ENCODE assay signal across 10 cellular contexts in the genomic region with DNA sequence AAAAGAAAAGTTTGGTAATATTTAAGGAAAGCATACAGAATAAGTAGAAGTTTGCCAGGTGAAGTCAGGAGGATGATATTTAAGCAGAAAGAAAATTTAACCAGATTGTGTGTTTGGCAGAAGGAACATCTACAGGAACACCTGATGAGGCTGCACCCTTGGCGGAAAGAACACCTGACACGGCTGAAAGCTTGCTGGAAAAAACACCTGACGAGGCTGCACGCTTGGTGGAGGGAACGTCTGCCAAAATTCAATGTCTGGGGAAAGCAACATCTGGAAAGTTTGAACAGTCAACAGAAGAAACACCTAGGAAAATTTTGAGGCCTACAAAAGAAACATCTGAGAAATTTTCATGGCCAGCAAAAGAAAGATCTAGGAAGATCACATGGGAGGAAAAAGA. TPM values are rescaled to one million over a fixed set of nuclear protein-coding genes. Genes with fewer than 3 reads are reported as not detected.
A peak's percentile ranks its signal among the peaks of the same experiment; 100 is the strongest.
DNase-seq lines count a peak whose midpoint lies in the region; FAIRE-seq and TF ChIP-seq lines count a peak whose summit lies in the region.
"Not testable (repeated sequence)": the region's sequence is repeated elsewhere in the genome, so short reads cannot be mapped to it uniquely, and the experiment has no call there.
"Had no signal": no experiment of that assay in that cellular context is flagged by ENCODE, and none has a peak within 500 bp of the region (broad histone marks: within the 10 kb centered on the region; RNA-seq: fewer than 3 reads in every experiment).

No MANE protein-coding gene starts in this region.

- not testable (repeated sequence) for H3K9ac ChIP-seq in OCI-LY1 (ENCODE audit: low read length); parathyroid adenoma

- H2AFZ ChIP-seq in OCI-LY1 (ENCODE audit: low read length); parathyroid adenoma: not testable (repeated sequence)

- not testable (repeated sequence) for H3K79me2 ChIP-seq in OCI-LY1 (ENCODE audit: insufficient read depth, low read length); parathyroid adenoma

- DNase-seq in RPMI8226, result peak; percentile 84
- not testable (repeated sequence) for DNase-seq in small intestine

- H3K4me2 ChIP-seq in OCI-LY1 (ENCODE audit: low read length), result not testable (repeated sequence)
- H3K4me2 ChIP-seq in parathyroid adenoma (ENCODE audit: low read length), result peak overlapping the region; percentile 17

- not testable (repeated sequence) for H3K9me2 ChIP-seq in OCI-LY1 (ENCODE audit: low read depth, low read length)

- TF ChIP-seq CTCF in OCI-LY1 (IDR thresholded peaks at IDR 0.05; ENCODE audit: low read length); parathyroid adenoma (IDR thresholded peaks at IDR 0.05): not testable (repeated sequence)

- FAIRE-seq in small intestine (lab: Jason Lieb, UNC), result peak; percentile 59

- 79 to 86% (median 83%) methylated on average over 5 of the region's 5 CpGs for WGBS in small intestine, 3 donors

- H4K20me1 ChIP-seq in OCI-LY1 (ENCODE audit: insufficient read depth, low read length), result not testable (repeated sequence)

- H3K27me3 ChIP-seq in OCI-LY1 (ENCODE audit: insufficient read depth, low read length); parathyroid adenoma (ENCODE audit: control insufficient read depth, insufficient read depth, low read length); small intestine (ENCODE audit: control insufficient read depth in 2 of 2, insufficient read depth in 2 of 2, low read length in 2 of 2): not testable (repeated sequence)

- H3K9me3 ChIP-seq in OCI-LY1 (ENCODE audit: low read length); parathyroid adenoma (ENCODE audit: control insufficient read depth, low read length); small intestine (ENCODE audit: control insufficient read depth, low read depth): not testable (repeated sequence)

- H3K4me1 ChIP-seq in OCI-LY1 (ENCODE audit: insufficient read depth, low read length, severe bottlenecking), result peaks cover 16% of the 10 kb centered on the region
- not testable (repeated sequence) for H3K4me1 ChIP-seq in parathyroid adenoma; small intestine (ENCODE audit: control insufficient read depth in 2 of 2, insufficient read depth in 1 of 2, low read depth in 1 of 2, low read length in 1 of 2)

- H3K36me3 ChIP-seq in OCI-LY1 (ENCODE audit: insufficient read depth, low read length); parathyroid adenoma (ENCODE audit: control insufficient read depth, insufficient read depth, low read length); small intestine (ENCODE audit: control insufficient read depth in 2 of 2, insufficient read depth in 2 of 2, low read length in 2 of 2): not testable (repeated sequence)

- H3F3A ChIP-seq in OCI-LY1 (ENCODE audit: insufficient read depth, low read length), result not testable (repeated sequence)

- peak overlapping the region; percentile 41 for H3K27ac ChIP-seq in OCI-LY1 (ENCODE audit: low read depth, low read length, poor library complexity, severe bottlenecking)
- not testable (repeated sequence) for H3K27ac ChIP-seq in parathyroid adenoma; small intestine (ENCODE audit: low read depth in 1 of 2, low read length in 1 of 2)

- H3K4me3 ChIP-seq in OCI-LY1 (ENCODE audit: low read depth, low read length, poor library complexity, severe bottlenecking); parathyroid adenoma (ENCODE audit: low read depth, low read length); small intestine (ENCODE audit: low read depth in 1 of 2, low read length in 2 of 2): not testable (repeated sequence)

RNA-seq across cellular contexts. Expression of gene ANKRD30B, which starts 15.6 kb away (rescaled TPM):
- polyA plus RNA-seq in small intestine, result under 1 TPM in 2 of 3 donors, not detected in 1; 0.01 to 0.22 TPM
- polyA plus RNA-seq: A549; AG04450; BJ; CD14-positive monocyte; CD4-positive, CD25-positive, alpha-beta regulatory T cell; CD8-positive, alpha-beta memory T cell had no signal
